In genomic region chr16:88922114-88922825, GRCh38 we compare ENCODE assay signal across 10 cellular contexts. TPM values are rescaled to one million over a fixed set of nuclear protein-coding genes. Genes with fewer than 3 reads are reported as not detected.
A peak's percentile ranks its signal among the peaks of the same experiment; 100 is the strongest.
DNase-seq lines count a peak whose midpoint lies in the region; ATAC-seq and TF ChIP-seq lines count a peak whose summit lies in the region.
"Had no signal": no experiment of that assay in that cellular context is flagged by ENCODE, and none has a peak within 500 bp of the region (broad histone marks: within the 10 kb centered on the region; RNA-seq: fewer than 3 reads in every experiment).

No MANE protein-coding gene starts in this region.

- no peaks in the 10 kb centered on the region for H3K9me3 Mint-ChIP-seq in stimulated activated naive B cell treated with anti-CD40 and anti-IgM and Interleukin-4, amounts not matched to agents 10 μg/mL and 1 μg/mL and 100 μg/mL, for 72 hours

- H3K9me3 ChIP-seq in body of pancreas: no peaks in the 10 kb centered on the region

- TF ChIP-seq POLR2A in body of pancreas (IDR thresholded peaks at IDR 0.05): no peak

- H3K36me3 ChIP-seq in body of pancreas (replicated peaks in 1 of 2; ENCODE audit: insufficient read depth in 1 of 2, low read depth in 2 of 2): no peaks in the 10 kb centered on the region

- peak overlapping the region; percentile 85 to 97 (median 90) for H3K27ac ChIP-seq in body of pancreas

- TF ChIP-seq CTCF in body of pancreas (IDR thresholded peaks at IDR 0.05): no peak

- H3K4me3 Mint-ChIP-seq in stimulated activated naive B cell treated with anti-CD40 and anti-IgM and Interleukin-4, amounts not matched to agents 10 μg/mL and 1 μg/mL and 100 μg/mL, for 72 hours: peak overlapping the region; percentile 51 to 65

- peak overlapping the region; percentile 37 for H3K27ac Mint-ChIP-seq in stimulated activated naive B cell treated with anti-CD40 and anti-IgM and Interleukin-4, amounts not matched to agents 10 μg/mL and 1 μg/mL and 100 μg/mL, for 72 hours

- peak; percentile 14 for ATAC-seq in body of pancreas
- ATAC-seq in stimulated activated naive B cell treated with anti-CD40 and anti-IgM and Interleukin-4, amounts not matched to agents 10 μg/mL and 1 μg/mL and 100 μg/mL, for 72 hours (replicated peaks): no peak
- no peak for ATAC-seq in HG03280 (IDR thresholded peaks at IDR 0.05; ENCODE audit: unreplicated experiment)

- H3K27me3 Mint-ChIP-seq in stimulated activated naive B cell treated with anti-CD40 and anti-IgM and Interleukin-4, amounts not matched to agents 10 μg/mL and 1 μg/mL and 100 μg/mL, for 72 hours: no peaks in the 10 kb centered on the region

- no peaks in the 10 kb centered on the region for H3K27me3 ChIP-seq in body of pancreas

- H3K4me1 Mint-ChIP-seq in stimulated activated naive B cell treated with anti-CD40 and anti-IgM and Interleukin-4, amounts not matched to agents 10 μg/mL and 1 μg/mL and 100 μg/mL, for 72 hours: peaks cover 41 to 71% of the 10 kb centered on the region in 2 donors

- peak; percentile 24 for DNase-seq in GM04504 (ENCODE audit: low read depth)
- peak; percentile 75 to 92 (median 89) for DNase-seq in body of pancreas
- peak; percentile 81 for DNase-seq in islet precursor cell
- no peak for DNase-seq in stimulated activated naive B cell treated with anti-CD40 and anti-IgM and Interleukin-4, amounts not matched to agents 10 μg/mL and 1 μg/mL and 100 μg/mL, for 72 hours
- DNase-seq in NCI-H345 treated with DMSO at 0.1 percent for 48 hours (lab: John Stamatoyannopoulos, UW; ENCODE audit: unreplicated experiment): no peak
- DNase-seq in NCI-H1694 (lab: John Stamatoyannopoulos, UW): no peak
- no peak for DNase-seq in occipital lobe (lab: John Stamatoyannopoulos, UW)
- DNase-seq: hippocampal formation, NCI-H510A treated with DMSO at 0.1 percent for 48 hours had no signal

- peaks cover 70% of the 10 kb centered on the region for H3K4me1 ChIP-seq in body of pancreas

- H3K4me3 ChIP-seq in body of pancreas: no peak overlapping the region

- intact Hi-C loops in body of pancreas (cut with DNase I): no loop called here

- 29 to 68% methylated on average over 4 to 24 of the region's 26 CpGs for WGBS in body of pancreas, 2 donors

- H3K36me3 Mint-ChIP-seq in stimulated activated naive B cell treated with anti-CD40 and anti-IgM and Interleukin-4, amounts not matched to agents 10 μg/mL and 1 μg/mL and 100 μg/mL, for 72 hours: peaks cover 10 to 13% of the 10 kb centered on the region in 2 donors

RNA-seq across cellular contexts. Expression of gene CBFA2T3, which starts 54.7 kb away (rescaled TPM):
- total RNA-seq in body of pancreas: 10 to 100 TPM in 1 of 2 donors, 1 to 10 TPM in 1; 7.8 to 16.2 TPM
- total RNA-seq in occipital lobe: 1.9 TPM

RNA-seq across cellular contexts. Expression of gene PABPN1L, which starts 55.8 kb away (rescaled TPM):
- total RNA-seq in body of pancreas: not detected
- total RNA-seq in occipital lobe: not detected

Comparison
In these comparisons a context has a peak if more than half of its experiments do, and no peak if none do; other contexts are left out.
1. DNase-seq: peak in GM04504 (single experiment), body of pancreas (4 of 4) and islet precursor cell (single experiment); none in stimulated activated naive B cell treated with anti-CD40 and anti-IgM and Interleukin-4, amounts not matched to agents 10 μg/mL and 1 μg/mL and 100 μg/mL, for 72 hours (single experiment), NCI-H345 treated with DMSO at 0.1 percent for 48 hours (single experiment), NCI-H1694 (single experiment) and occipital lobe (single experiment).